In the genomic region with DNA sequence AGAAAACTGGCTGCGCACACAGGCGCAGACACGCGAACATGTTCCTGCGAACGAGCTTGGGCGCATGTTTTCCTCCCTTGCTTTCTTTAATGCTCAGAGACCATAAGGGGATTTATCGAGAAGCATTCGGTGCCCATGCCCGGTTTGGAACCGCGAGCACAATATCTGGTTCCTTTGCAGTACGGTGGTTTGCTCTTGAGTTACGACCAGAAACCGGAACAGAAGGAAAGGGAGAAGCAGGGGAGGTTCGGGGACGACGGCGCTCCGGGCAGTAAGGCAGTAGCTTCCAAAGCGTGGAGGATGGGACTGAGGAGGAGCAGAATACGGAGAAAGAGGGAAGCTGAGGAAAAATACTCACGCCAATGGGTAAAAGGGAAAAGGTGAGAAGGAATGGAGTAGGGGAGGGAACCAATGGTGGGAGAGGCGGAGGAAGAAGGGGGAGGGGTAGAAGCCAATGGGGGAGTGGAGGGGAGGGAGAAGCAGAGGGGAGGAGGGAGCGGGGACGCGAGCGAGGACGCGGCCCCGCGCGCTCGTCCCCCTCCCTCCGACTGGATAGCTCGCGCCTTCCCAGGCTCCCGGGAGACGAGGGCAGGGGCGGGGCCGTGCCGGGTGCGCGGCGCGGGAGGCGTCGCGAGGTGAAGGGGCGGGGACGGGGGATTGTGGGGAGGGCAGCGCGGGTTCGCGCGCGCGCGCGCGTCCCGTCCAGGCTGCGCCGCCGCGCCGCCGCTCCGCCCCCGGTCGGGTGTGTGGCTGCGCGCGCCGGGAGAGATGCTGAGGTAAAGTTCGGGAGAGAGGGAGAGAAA, we compare ENCODE assay signal across 1 cellular context.
TF ChIP-seq lines count a peak whose summit lies in the region.

No MANE protein-coding gene starts in this region.

TF ChIP-seq in HepG2, 621 proteins besides CTCF, POLR2A, EP300 and RAD21 (continued from another document and continues in another):
- TF ChIP-seq, protein P1, sequence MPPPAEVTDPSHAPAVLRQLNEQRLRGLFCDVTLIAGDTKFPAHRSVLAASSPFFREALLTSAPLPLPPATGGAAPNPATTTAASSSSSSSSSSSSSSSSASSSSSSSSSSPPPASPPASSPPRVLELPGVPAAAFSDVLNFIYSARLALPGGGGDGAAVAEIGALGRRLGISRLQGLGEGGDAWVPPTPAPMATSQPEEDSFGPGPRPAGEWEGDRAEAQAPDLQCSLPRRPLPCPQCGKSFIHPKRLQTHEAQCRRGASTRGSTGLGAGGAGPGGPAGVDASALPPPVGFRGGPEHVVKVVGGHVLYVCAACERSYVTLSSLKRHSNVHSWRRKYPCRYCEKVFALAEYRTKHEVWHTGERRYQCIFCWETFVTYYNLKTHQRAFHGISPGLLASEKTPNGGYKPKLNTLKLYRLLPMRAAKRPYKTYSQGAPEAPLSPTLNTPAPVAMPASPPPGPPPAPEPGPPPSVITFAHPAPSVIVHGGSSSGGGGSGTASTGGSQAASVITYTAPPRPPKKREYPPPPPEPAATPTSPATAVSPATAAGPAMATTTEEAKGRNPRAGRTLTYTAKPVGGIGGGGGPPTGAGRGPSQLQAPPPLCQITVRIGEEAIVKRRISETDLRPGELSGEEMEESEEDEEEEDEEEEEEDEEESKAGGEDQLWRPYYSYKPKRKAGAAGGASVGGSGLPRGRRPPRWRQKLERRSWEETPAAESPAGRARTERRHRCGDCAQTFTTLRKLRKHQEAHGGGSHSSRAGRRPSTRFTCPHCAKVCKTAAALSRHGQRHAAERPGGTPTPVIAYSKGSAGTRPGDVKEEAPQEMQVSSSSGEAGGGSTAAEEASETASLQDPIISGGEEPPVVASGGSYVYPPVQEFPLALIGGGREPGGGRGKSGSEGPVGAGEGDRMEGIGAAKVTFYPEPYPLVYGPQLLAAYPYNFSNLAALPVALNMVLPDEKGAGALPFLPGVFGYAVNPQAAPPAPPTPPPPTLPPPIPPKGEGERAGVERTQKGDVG (CRISPR knock-in tag; IDR thresholded peaks at IDR 0.05; ENCODE audit: borderline replicate concordance), result no peak
- 0 out of 2 replicates have a peak, but pooled peaks have one; percentile 3 for TF ChIP-seq ZNF20 (CRISPR knock-in tag; IDR thresholded peaks at IDR 0.05)
- TF ChIP-seq, protein P2, sequence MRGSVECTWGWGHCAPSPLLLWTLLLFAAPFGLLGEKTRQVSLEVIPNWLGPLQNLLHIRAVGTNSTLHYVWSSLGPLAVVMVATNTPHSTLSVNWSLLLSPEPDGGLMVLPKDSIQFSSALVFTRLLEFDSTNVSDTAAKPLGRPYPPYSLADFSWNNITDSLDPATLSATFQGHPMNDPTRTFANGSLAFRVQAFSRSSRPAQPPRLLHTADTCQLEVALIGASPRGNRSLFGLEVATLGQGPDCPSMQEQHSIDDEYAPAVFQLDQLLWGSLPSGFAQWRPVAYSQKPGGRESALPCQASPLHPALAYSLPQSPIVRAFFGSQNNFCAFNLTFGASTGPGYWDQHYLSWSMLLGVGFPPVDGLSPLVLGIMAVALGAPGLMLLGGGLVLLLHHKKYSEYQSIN (CRISPR knock-in tag; IDR thresholded peaks at IDR 0.05; ENCODE audit: borderline replicate concordance), result no peak; the same call in 1 of the 2 replicates
- TF ChIP-seq CHD4 (IDR thresholded peaks at IDR 0.05; ENCODE audit: borderline replicate concordance, low read length), result peak; percentile 61; the same call in 1 of the 2 replicates
- no peak for TF ChIP-seq ZNF570 (CRISPR knock-in tag; IDR thresholded peaks at IDR 0.05; ENCODE audit: borderline replicate concordance)
- TF ChIP-seq CENPX (CRISPR knock-in tag; IDR thresholded peaks at IDR 0.05), result no peak
- peak; percentile 30; the same call in 1 of the 2 replicates for TF ChIP-seq ZNF747 (CRISPR knock-in tag; IDR thresholded peaks at IDR 0.05; ENCODE audit: borderline replicate concordance)
- TF ChIP-seq ZNF83 (CRISPR knock-in tag; IDR thresholded peaks at IDR 0.05; ENCODE audit: borderline replicate concordance), result no peak
- 0 out of 2 replicates have a peak, but pooled peaks have one; percentile 76 for TF ChIP-seq ZSCAN20 (CRISPR knock-in tag; IDR thresholded peaks at IDR 0.05; ENCODE audit: borderline replicate concordance)
- TF ChIP-seq ZNF660 (CRISPR knock-in tag; IDR thresholded peaks at IDR 0.05; ENCODE audit: borderline replicate concordance, low read depth), result 0 out of 2 replicates have a peak, but pooled peaks have one; percentile 56
- peak; percentile 88; the same call in 1 of the 2 replicates for TF ChIP-seq ZNF333 (CRISPR knock-in tag; IDR thresholded peaks at IDR 0.05; ENCODE audit: borderline replicate concordance)
- no peak for TF ChIP-seq ZBTB21 (CRISPR knock-in tag; IDR thresholded peaks at IDR 0.05)
- TF ChIP-seq, protein P3, sequence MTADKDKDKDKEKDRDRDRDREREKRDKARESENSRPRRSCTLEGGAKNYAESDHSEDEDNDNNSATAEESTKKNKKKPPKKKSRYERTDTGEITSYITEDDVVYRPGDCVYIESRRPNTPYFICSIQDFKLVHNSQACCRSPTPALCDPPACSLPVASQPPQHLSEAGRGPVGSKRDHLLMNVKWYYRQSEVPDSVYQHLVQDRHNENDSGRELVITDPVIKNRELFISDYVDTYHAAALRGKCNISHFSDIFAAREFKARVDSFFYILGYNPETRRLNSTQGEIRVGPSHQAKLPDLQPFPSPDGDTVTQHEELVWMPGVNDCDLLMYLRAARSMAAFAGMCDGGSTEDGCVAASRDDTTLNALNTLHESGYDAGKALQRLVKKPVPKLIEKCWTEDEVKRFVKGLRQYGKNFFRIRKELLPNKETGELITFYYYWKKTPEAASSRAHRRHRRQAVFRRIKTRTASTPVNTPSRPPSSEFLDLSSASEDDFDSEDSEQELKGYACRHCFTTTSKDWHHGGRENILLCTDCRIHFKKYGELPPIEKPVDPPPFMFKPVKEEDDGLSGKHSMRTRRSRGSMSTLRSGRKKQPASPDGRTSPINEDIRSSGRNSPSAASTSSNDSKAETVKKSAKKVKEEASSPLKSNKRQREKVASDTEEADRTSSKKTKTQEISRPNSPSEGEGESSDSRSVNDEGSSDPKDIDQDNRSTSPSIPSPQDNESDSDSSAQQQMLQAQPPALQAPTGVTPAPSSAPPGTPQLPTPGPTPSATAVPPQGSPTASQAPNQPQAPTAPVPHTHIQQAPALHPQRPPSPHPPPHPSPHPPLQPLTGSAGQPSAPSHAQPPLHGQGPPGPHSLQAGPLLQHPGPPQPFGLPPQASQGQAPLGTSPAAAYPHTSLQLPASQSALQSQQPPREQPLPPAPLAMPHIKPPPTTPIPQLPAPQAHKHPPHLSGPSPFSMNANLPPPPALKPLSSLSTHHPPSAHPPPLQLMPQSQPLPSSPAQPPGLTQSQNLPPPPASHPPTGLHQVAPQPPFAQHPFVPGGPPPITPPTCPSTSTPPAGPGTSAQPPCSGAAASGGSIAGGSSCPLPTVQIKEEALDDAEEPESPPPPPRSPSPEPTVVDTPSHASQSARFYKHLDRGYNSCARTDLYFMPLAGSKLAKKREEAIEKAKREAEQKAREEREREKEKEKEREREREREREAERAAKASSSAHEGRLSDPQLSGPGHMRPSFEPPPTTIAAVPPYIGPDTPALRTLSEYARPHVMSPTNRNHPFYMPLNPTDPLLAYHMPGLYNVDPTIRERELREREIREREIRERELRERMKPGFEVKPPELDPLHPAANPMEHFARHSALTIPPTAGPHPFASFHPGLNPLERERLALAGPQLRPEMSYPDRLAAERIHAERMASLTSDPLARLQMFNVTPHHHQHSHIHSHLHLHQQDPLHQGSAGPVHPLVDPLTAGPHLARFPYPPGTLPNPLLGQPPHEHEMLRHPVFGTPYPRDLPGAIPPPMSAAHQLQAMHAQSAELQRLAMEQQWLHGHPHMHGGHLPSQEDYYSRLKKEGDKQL (CRISPR knock-in tag; IDR thresholded peaks at IDR 0.05; ENCODE audit: low read depth), result no peak
- TF ChIP-seq ZMYM4 (CRISPR knock-in tag; IDR thresholded peaks at IDR 0.05), result peak; percentile 64
- peak; percentile 29; the same call in 1 of the 2 replicates for TF ChIP-seq REPIN1 (CRISPR knock-in tag; IDR thresholded peaks at IDR 0.05; ENCODE audit: borderline replicate concordance, low read depth)
- TF ChIP-seq RCOR2 (CRISPR knock-in tag; IDR thresholded peaks at IDR 0.05), result no peak
- TF ChIP-seq DMAP1 (CRISPR knock-in tag; IDR thresholded peaks at IDR 0.05), result peak; percentile 25
- 0 out of 2 replicates have a peak, but pooled peaks have one; percentile 16 for TF ChIP-seq ZNF629 (CRISPR knock-in tag; conservative IDR thresholded peaks at IDR 0.05)
- TF ChIP-seq REXO4 (CRISPR knock-in tag; IDR thresholded peaks at IDR 0.05; ENCODE audit: borderline replicate concordance), result no peak
- peak; percentile 56; the same call in 1 of the 2 replicates for TF ChIP-seq RXRB (CRISPR knock-in tag; IDR thresholded peaks at IDR 0.05; ENCODE audit: borderline replicate concordance)
- no peak for TF ChIP-seq CBX2 (IDR thresholded peaks at IDR 0.05; ENCODE audit: low read depth, low read length)
- TF ChIP-seq CBX2 (CRISPR knock-in tag; IDR thresholded peaks at IDR 0.05; ENCODE audit: low read depth), result 0 out of 2 replicates have a peak, but pooled peaks have one; percentile 9
- TF ChIP-seq ATAD3A (CRISPR knock-in tag; IDR thresholded peaks at IDR 0.05), result no peak
- no peak for TF ChIP-seq TMF1 (CRISPR knock-in tag; IDR thresholded peaks at IDR 0.05; ENCODE audit: low read depth)
- TF ChIP-seq, protein P4, sequence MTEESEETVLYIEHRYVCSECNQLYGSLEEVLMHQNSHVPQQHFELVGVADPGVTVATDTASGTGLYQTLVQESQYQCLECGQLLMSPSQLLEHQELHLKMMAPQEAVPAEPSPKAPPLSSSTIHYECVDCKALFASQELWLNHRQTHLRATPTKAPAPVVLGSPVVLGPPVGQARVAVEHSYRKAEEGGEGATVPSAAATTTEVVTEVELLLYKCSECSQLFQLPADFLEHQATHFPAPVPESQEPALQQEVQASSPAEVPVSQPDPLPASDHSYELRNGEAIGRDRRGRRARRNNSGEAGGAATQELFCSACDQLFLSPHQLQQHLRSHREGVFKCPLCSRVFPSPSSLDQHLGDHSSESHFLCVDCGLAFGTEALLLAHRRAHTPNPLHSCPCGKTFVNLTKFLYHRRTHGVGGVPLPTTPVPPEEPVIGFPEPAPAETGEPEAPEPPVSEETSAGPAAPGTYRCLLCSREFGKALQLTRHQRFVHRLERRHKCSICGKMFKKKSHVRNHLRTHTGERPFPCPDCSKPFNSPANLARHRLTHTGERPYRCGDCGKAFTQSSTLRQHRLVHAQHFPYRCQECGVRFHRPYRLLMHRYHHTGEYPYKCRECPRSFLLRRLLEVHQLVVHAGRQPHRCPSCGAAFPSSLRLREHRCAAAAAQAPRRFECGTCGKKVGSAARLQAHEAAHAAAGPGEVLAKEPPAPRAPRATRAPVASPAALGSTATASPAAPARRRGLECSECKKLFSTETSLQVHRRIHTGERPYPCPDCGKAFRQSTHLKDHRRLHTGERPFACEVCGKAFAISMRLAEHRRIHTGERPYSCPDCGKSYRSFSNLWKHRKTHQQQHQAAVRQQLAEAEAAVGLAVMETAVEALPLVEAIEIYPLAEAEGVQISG (CRISPR knock-in tag; IDR thresholded peaks at IDR 0.05), result 0 out of 2 replicates have a peak, but pooled peaks have one; percentile 21
- no peak for TF ChIP-seq ZNF235 (CRISPR knock-in tag; IDR thresholded peaks at IDR 0.05; ENCODE audit: borderline replicate concordance)
- TF ChIP-seq ZNF674 (CRISPR knock-in tag; IDR thresholded peaks at IDR 0.05; ENCODE audit: low read depth), result peak; percentile 73; the same call in 1 of the 2 replicates
- TF ChIP-seq, protein P5, sequence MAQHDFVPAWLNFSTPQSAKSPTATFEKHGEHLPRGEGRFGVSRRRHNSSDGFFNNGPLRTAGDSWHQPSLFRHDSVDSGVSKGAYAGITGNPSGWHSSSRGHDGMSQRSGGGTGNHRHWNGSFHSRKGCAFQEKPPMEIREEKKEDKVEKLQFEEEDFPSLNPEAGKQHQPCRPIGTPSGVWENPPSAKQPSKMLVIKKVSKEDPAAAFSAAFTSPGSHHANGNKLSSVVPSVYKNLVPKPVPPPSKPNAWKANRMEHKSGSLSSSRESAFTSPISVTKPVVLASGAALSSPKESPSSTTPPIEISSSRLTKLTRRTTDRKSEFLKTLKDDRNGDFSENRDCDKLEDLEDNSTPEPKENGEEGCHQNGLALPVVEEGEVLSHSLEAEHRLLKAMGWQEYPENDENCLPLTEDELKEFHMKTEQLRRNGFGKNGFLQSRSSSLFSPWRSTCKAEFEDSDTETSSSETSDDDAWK (CRISPR knock-in tag; IDR thresholded peaks at IDR 0.05), result no peak
- TF ChIP-seq PRMT3 (CRISPR knock-in tag; IDR thresholded peaks at IDR 0.05; ENCODE audit: borderline replicate concordance, low read depth), result no peak
- TF ChIP-seq ZNF891 (CRISPR knock-in tag; IDR thresholded peaks at IDR 0.05), result peak; percentile 19
- no peak; the same call in 1 of the 2 replicates for TF ChIP-seq ZBTB7B (CRISPR knock-in tag; IDR thresholded peaks at IDR 0.05)
- TF ChIP-seq, protein P6, sequence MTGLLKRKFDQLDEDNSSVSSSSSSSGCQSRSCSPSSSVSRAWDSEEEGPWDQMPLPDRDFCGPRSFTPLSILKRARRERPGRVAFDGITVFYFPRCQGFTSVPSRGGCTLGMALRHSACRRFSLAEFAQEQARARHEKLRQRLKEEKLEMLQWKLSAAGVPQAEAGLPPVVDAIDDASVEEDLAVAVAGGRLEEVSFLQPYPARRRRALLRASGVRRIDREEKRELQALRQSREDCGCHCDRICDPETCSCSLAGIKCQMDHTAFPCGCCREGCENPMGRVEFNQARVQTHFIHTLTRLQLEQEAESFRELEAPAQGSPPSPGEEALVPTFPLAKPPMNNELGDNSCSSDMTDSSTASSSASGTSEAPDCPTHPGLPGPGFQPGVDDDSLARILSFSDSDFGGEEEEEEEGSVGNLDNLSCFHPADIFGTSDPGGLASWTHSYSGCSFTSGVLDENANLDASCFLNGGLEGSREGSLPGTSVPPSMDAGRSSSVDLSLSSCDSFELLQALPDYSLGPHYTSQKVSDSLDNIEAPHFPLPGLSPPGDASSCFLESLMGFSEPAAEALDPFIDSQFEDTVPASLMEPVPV (CRISPR knock-in tag; IDR thresholded peaks at IDR 0.05), result peak; percentile 12; the same call in 1 of the 2 replicates
- TF ChIP-seq ZNF143 (CRISPR knock-in tag; IDR thresholded peaks at IDR 0.05), result 0 out of 2 replicates have a peak, but pooled peaks have one; percentile 1
- peak; percentile 95; the same call in 1 of the 2 replicates for TF ChIP-seq HOXA9 (CRISPR knock-in tag; IDR thresholded peaks at IDR 0.05; ENCODE audit: borderline replicate concordance)
- 0 out of 2 replicates have a peak, but pooled peaks have one; percentile 88 for TF ChIP-seq ZNF136 (CRISPR knock-in tag; IDR thresholded peaks at IDR 0.05; ENCODE audit: low read depth)
- peak; percentile 88; the same call in 1 of the 2 replicates for TF ChIP-seq TOE1 (CRISPR knock-in tag; IDR thresholded peaks at IDR 0.05)
- TF ChIP-seq MIER2 (CRISPR knock-in tag; IDR thresholded peaks at IDR 0.05), result peak; percentile 74
- no peak for TF ChIP-seq ATF1 (CRISPR knock-in tag; IDR thresholded peaks at IDR 0.05)
- TF ChIP-seq ATF7-NPFF (CRISPR knock-in tag; IDR thresholded peaks at IDR 0.05; ENCODE audit: low read depth), result 0 out of 2 replicates have a peak, but pooled peaks have one; percentile 19
